Comparison of ENCODE assay signal across 24 cellular contexts in genomic region chr10:78540355-78541076, GRCh38.
DNase-seq lines count a peak whose midpoint lies in the region; ATAC-seq and TF ChIP-seq lines count a peak whose summit lies in the region.
"Had no signal": no experiment of that assay in that cellular context is flagged by ENCODE, and none has a peak within 500 bp of the region (broad histone marks: within the 10 kb centered on the region; RNA-seq: fewer than 3 reads in every experiment).

No MANE protein-coding gene starts in this region.

- no peaks in the 10 kb centered on the region for H3K36me3 ChIP-seq in MG63
- no peaks in the 10 kb centered on the region for H3K36me3 ChIP-seq in mucosa of descending colon (ENCODE audit: low read depth)
- H3K36me3 ChIP-seq: ascending aorta, prostate gland, SJSA1, transverse colon had no signal

- peaks cover 22% of the 10 kb centered on the region for H3K4me1 ChIP-seq in mucosa of descending colon (ENCODE audit: low read depth)
- H3K4me1 ChIP-seq: prostate gland had no signal

- DNase-seq in ELR (ENCODE audit: low read depth) (peak; percentile 4), MG63 (peak; percentile 31), astrocyte of the spinal cord (ENCODE audit: low read depth, low spot score) (peak; percentile 30), mucosa of descending colon (no peak), DMS 273 (lab: John Stamatoyannopoulos, UW; ENCODE audit: unreplicated experiment) (no peak), NCI-H2029 (lab: John Stamatoyannopoulos, UW) (no peak)
- DNase-seq: activated CD8-positive, alpha-beta T cell treated with anti-CD3 and anti-CD28 coated beads for 36 hours; activated naive CD4-positive, alpha-beta T cell treated with Interleukin-2 at 50 U/mL for 16 hours; activated T-cell treated with anti-CD3 and anti-CD28 coated beads, Interleukin-2, amount 50 U/mL, for 1 hour; AML-193; EL; endodermal cell; NCI-H1105; NCI-H82; small intestine; stimulated activated CD4-positive, alpha-beta T cell treated with anti-CD3 and anti-CD28 coated beads, Interleukin-2, amount 100 ng/mL, for 48 hours; stimulated activated naive CD4-positive, alpha-beta T cell treated with Interleukin-2 at 50 U/mL for 16 hours; transverse colon had no signal

- in situ Hi-C loops in astrocyte of the spinal cord (cut with HindIII; ENCODE audit: low sequenced_read_pairs), result no loop called here

- intact Hi-C loops in mucosa of descending colon (cut with DNase I, micrococcal nuclease), result no loop called here

- no peaks in the 10 kb centered on the region; the same call in 1 of the 2 replicates for H3K9me3 ChIP-seq in MG63
- H3K9me3 ChIP-seq in mucosa of descending colon, result no peaks in the 10 kb centered on the region
- H3K9me3 ChIP-seq: ascending aorta, prostate gland, SJSA1, transverse colon had no signal

- ATAC-seq in mucosa of descending colon, result peak; percentile 37
- ATAC-seq in HG02588 (IDR thresholded peaks at IDR 0.05; ENCODE audit: unreplicated experiment), result no peak
- ATAC-seq: activated CD8-positive, alpha-beta T cell treated with anti-CD3 and anti-CD28 coated beads for 36 hours; HCT116; WTC11 had no signal

- TF ChIP-seq CTCF in astrocyte of the spinal cord (IDR thresholded peaks at IDR 0.05; ENCODE audit: low read depth, low read length) (no peak), mucosa of descending colon (IDR thresholded peaks at IDR 0.05) (no peak)

- H3K4me3 ChIP-seq in MG63, result no peak overlapping the region
- H3K4me3 ChIP-seq in astrocyte of the spinal cord (ENCODE audit: low read depth, low read length), result no peak overlapping the region
- no peak overlapping the region for H3K4me3 ChIP-seq in mucosa of descending colon
- H3K4me3 ChIP-seq: ascending aorta, prostate gland, SJSA1, transverse colon had no signal

- no peaks in the 10 kb centered on the region for H3K27me3 ChIP-seq in MG63
- H3K27me3 ChIP-seq: ascending aorta, SJSA1, transverse colon had no signal

Comparison
In these comparisons a context has a peak if more than half of its experiments do, and no peak if none do; other contexts are left out.
1. DNase-seq: peak in ELR (single experiment), MG63 (single experiment) and astrocyte of the spinal cord (single experiment); none in mucosa of descending colon (0 of 3), DMS 273 (single experiment) and NCI-H2029 (single experiment).